In the genomic region with DNA sequence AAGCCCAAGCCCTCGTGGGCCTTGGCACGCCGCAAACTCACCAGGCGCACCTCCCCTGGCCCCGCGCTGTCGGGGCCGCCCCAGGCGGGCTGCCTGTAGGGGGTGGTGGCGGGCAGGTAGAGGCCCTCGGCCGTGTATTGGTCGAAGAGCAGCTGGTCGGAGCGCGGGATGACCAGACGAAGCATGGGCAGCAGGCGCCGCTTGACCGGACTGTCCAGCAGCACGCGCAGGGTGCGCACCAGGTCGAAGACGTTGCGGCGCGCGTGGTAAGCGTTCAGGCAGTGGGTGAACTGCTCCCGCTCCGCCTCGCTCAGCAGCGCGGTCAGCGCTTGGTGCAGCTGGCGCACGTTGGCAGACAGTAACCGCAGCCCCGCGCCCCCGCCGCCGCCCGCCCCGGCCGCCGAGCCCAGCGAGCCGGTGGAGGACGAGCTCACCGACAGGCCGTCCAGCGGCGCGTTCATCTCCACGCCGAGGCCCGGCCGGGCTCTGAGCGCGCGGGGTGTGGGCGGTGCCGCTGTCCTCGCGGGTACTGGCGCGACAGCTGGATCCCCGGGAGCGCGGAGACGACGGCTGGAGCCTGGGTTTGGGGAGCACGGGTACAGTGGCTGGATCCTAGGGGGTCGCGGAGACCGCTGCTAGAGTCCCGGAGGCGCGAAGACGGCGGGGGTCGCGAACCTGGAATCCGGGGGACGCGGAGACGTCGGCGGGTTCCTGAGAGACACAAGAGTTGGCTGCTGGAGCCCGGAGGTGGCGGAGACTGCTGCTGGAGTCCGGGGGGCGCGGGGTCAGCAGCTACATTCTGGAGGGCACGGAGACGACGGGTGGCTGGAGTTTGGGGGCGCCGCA, we compare ENCODE assay signal across 8 cellular contexts. TPM values are rescaled to one million over a fixed set of nuclear protein-coding genes. Genes with fewer than 3 reads are reported as not detected.
DNase-seq lines count a peak whose midpoint lies in the region; ATAC-seq and TF ChIP-seq lines count a peak whose summit lies in the region.

No MANE protein-coding gene starts in this region.

- H3K27ac ChIP-seq in colonic mucosa, result peak overlapping the region; percentile 53

- H3K36me3 ChIP-seq in colonic mucosa, result no peaks in the 10 kb centered on the region

- peak overlapping the region; percentile 52 to 80 for H3K9ac ChIP-seq in colonic mucosa (ENCODE audit: low read depth in 2 of 2, low read length in 2 of 2)

- peak overlapping the region; percentile 66 for H3K4me3 ChIP-seq in HFF-Myc (replicated peaks; ENCODE audit: low read depth, low read length)
- H3K4me3 ChIP-seq in colonic mucosa, result peak overlapping the region; percentile 61

- peak overlapping the region; percentile 12 for H3K27ac Mint-ChIP-seq in activated B cell treated with CpG ODN at 0.5 μM for 24 hours

- H3K9me3 ChIP-seq in colonic mucosa, result no peaks in the 10 kb centered on the region

- no peaks in the 10 kb centered on the region for H3K27me3 ChIP-seq in colonic mucosa

- POLR2A ChIA-PET in activated B cell treated with CpG ODN at 0.5 μM for 24 hours (lab: Charles Lee), result interaction anchor here (0.6 to 1.9 kb wide), 11 partner anchors 53 to 467 kb away, joined by 3 to 8 read pairs (median 5); partner anchors contain the start of genes ATP6V1G1 and TMEM268

- no peaks in the 10 kb centered on the region for H3K9me3 Mint-ChIP-seq in activated B cell treated with CpG ODN at 0.5 μM for 24 hours

- TF ChIP-seq CTCF in AG09319 (IDR thresholded peaks at IDR 0.05; ENCODE audit: low read depth, low read length), result peak; percentile 43
- peak; percentile 57 for TF ChIP-seq CTCF in HFF-Myc (IDR thresholded peaks at IDR 0.05; ENCODE audit: low read depth, low read length, missing control alignments)
- TF ChIP-seq CTCF in activated B cell treated with CpG ODN at 0.5 μM for 24 hours (IDR thresholded peaks at IDR 0.05), result no peak
- TF ChIP-seq CTCF in colonic mucosa (IDR thresholded peaks at IDR 0.05), result no peak

- peaks cover 51% of the 10 kb centered on the region for H3K4me1 Mint-ChIP-seq in activated B cell treated with CpG ODN at 0.5 μM for 24 hours

- H3K36me3 Mint-ChIP-seq in activated B cell treated with CpG ODN at 0.5 μM for 24 hours (ENCODE audit: low read depth), result no peaks in the 10 kb centered on the region

- DNase-seq in AG09319 (ENCODE audit: extremely low read depth, low read depth), result no peak
- DNase-seq in HFF-Myc (ENCODE audit: extremely low read depth, low read depth), result no peak
- peak; percentile 56 for DNase-seq in activated B cell treated with CpG ODN at 0.5 μM for 24 hours
- peak; percentile 42 for DNase-seq in colonic mucosa
- DNase-seq in left lobe of liver (ENCODE audit: low spot score), result peak; percentile 52
- peak; percentile 18 to 32 for DNase-seq in stimulated activated CD4-positive, alpha-beta T cell treated with anti-CD3 and anti-CD28 coated beads, Interleukin-2, amount 100 ng/mL, for 48 hours

- intact Hi-C loops in activated B cell treated with CpG ODN at 0.5 μM for 24 hours (cut with micrococcal nuclease), result loop anchor here (1.0 to 2.0 kb wide), 5 partner anchors 52 to 114 kb away; partner anchors contain the start of gene TMEM268
- intact Hi-C loops in colonic mucosa (cut with DNase I), result no loop called here

- H3K4me3 Mint-ChIP-seq in activated B cell treated with CpG ODN at 0.5 μM for 24 hours, result peak overlapping the region; percentile 86

- ATAC-seq in activated B cell treated with CpG ODN at 0.5 μM for 24 hours (ENCODE audit: low read depth) (peak; percentile 18), left lobe of liver (peak; percentile 37), HG03469 (IDR thresholded peaks at IDR 0.05; ENCODE audit: unreplicated experiment) (no peak), GM19324 (IDR thresholded peaks at IDR 0.05; ENCODE audit: low FRiP score, unreplicated experiment) (no peak)

- CTCF ChIA-PET in activated B cell treated with CpG ODN at 0.5 μM for 24 hours (lab: Charles Lee), result interaction anchor here (0.8 to 2.6 kb wide), 4 partner anchors 17 to 426 kb away, joined by 3 to 9 read pairs (median 6); partner anchors contain the start of gene TNFSF8

- H3K27me3 Mint-ChIP-seq in activated B cell treated with CpG ODN at 0.5 μM for 24 hours, result peaks cover 8% of the 10 kb centered on the region

- peaks cover 3% of the 10 kb centered on the region for H3K4me1 ChIP-seq in colonic mucosa

RNA-seq across cellular contexts. Expression of gene WHRN, which starts 0.7 kb away (rescaled TPM):
- total RNA-seq in activated B cell treated with CpG ODN at 0.5 μM for 24 hours (12.4 and 14.5 TPM in 2 replicates), colonic mucosa (1 to 10 TPM; 3.3 to 3.6 TPM), left lobe of liver (2.8 TPM)

Comparison
In these comparisons a context has a peak if more than half of its experiments do, and no peak if none do; other contexts are left out.
1. DNase-seq: peak in activated B cell treated with CpG ODN at 0.5 μM for 24 hours (single experiment), colonic mucosa (single experiment), left lobe of liver (single experiment) and stimulated activated CD4-positive, alpha-beta T cell treated with anti-CD3 and anti-CD28 coated beads, Interleukin-2, amount 100 ng/mL, for 48 hours (2 of 2); none in AG09319 (single experiment) and HFF-Myc (single experiment).
2. CTCF ChIP-seq: peak in AG09319 (single experiment) and HFF-Myc (single experiment); none in activated B cell treated with CpG ODN at 0.5 μM for 24 hours (single experiment) and colonic mucosa (single experiment).
3. ATAC-seq: peak in activated B cell treated with CpG ODN at 0.5 μM for 24 hours (single experiment) and left lobe of liver (single experiment); none in HG03469 (single experiment) and GM19324 (single experiment).